Comparison of ENCODE assay signal across 28 cellular contexts in the genomic region with DNA sequence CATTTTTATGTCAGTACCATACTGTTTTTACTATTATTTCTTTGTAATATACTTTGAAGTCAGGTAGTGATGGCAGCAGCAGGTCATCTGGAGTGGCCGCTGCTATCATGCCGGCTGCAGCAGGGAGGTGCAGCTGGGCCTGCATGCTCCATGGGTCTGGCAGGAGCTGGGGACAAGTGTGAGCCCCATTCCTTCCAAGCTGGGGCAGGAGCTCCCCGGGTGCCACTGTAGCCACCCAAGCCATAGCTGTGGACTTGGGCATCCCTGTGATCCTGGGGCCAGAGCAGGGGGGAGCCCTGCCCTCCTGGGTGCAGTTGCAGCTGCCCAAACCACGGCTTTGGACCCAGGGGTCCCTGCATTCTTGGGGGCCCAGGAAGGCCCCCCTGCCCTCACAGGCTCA. TPM values are rescaled to one million over a fixed set of nuclear protein-coding genes. Genes with fewer than 3 reads are reported as not detected.
"Had no signal": no experiment of that assay in that cellular context is flagged by ENCODE, and none has a peak within 500 bp of the region (broad histone marks: within the 10 kb centered on the region; RNA-seq: fewer than 3 reads in every experiment).

No MANE protein-coding gene starts in this region.

- H3K27me3 Mint-ChIP-seq: type B pancreatic cell had no signal

- H3K4me1 Mint-ChIP-seq: neural crest cell; stimulated activated effector memory CD8-positive, alpha-beta T cell treated with anti-CD3 and anti-CD28 coated beads, Interleukin-12 subunit alpha, Interleukin-12 subunit beta, amount 100 ng/mL, for 72 hours had no signal

- H3K9me3 Mint-ChIP-seq: effector memory CD8-positive, alpha-beta T cell had no signal

- H3K27me3 ChIP-seq: esophagus squamous epithelium, heart right ventricle, right atrium auricular region, stomach, thyroid gland had no signal

- H3K9me3 ChIP-seq: esophagus squamous epithelium, mucosa of descending colon, prostate gland, right atrium auricular region, stomach, thyroid gland had no signal

- H3K36me3 Mint-ChIP-seq: naive B cell; stimulated activated effector memory CD8-positive, alpha-beta T cell treated with anti-CD3 and anti-CD28 coated beads, Interleukin-12 subunit alpha, Interleukin-12 subunit beta, amount 100 ng/mL, for 72 hours had no signal

- FAIRE-seq: endometrium, keratinocyte had no signal

- H3K4me3 Mint-ChIP-seq: effector memory CD8-positive, alpha-beta T cell; mesothelial cell of epicardium; naive B cell; natural killer cell treated with Interleukin-12 subunit alpha and Interleukin-12 subunit beta and Interleukin-15 and Interleukin-18, amount 100 ng/mL, for 72 hours; neural crest cell; stimulated activated effector memory CD8-positive, alpha-beta T cell treated with anti-CD3 and anti-CD28 coated beads, Interleukin-12 subunit alpha, Interleukin-12 subunit beta, amount 100 ng/mL, for 72 hours; type B pancreatic cell had no signal

- H3K27ac Mint-ChIP-seq: effector memory CD8-positive, alpha-beta T cell; mesothelial cell of epicardium; naive B cell; natural killer cell treated with Interleukin-12 subunit alpha and Interleukin-12 subunit beta and Interleukin-15 and Interleukin-18, amount 100 ng/mL, for 72 hours; stimulated activated effector memory CD8-positive, alpha-beta T cell treated with anti-CD3 and anti-CD28 coated beads, Interleukin-12 subunit alpha, Interleukin-12 subunit beta, amount 100 ng/mL, for 72 hours; type B pancreatic cell had no signal

- H3K27ac ChIP-seq: esophagus squamous epithelium, heart right ventricle, prostate gland, right atrium auricular region, stomach, thyroid gland had no signal

- DNase-seq: cortex of kidney; effector memory CD8-positive, alpha-beta T cell; erythroblast; esophagus squamous epithelium; foreskin melanocyte; glutamatergic neuron; heart right ventricle; hippocampal formation; mesenchymal stem cell; mucosa of descending colon; naive B cell; stimulated activated CD4-positive, alpha-beta T cell treated with anti-CD3 and anti-CD28 coated beads, Interleukin-2, amount 100 ng/mL, for 24 hours; stimulated activated CD4-positive, alpha-beta T cell treated with anti-CD3 and anti-CD28 coated beads, Interleukin-4, amount 100 ng/mL, for 24 hours; stimulated activated naive CD4-positive, alpha-beta T cell treated with Interleukin-2 at 50 U/mL for 16 hours; stomach; thyroid gland had no signal

- ATAC-seq: effector memory CD8-positive, alpha-beta T cell; heart right ventricle; left lobe of liver; mucosa of descending colon; natural killer cell treated with Interleukin-12 subunit alpha and Interleukin-12 subunit beta and Interleukin-15 and Interleukin-18, amount 100 ng/mL, for 72 hours; sciatic nerve; stimulated activated effector memory CD8-positive, alpha-beta T cell treated with anti-CD3 and anti-CD28 coated beads, Interleukin-12 subunit alpha, Interleukin-12 subunit beta, amount 100 ng/mL, for 72 hours had no signal

- H3K36me3 ChIP-seq: esophagus squamous epithelium, heart right ventricle, prostate gland, right atrium auricular region, stomach, thyroid gland had no signal

- H3K4me3 ChIP-seq: esophagus squamous epithelium, heart right ventricle, mucosa of descending colon, prostate gland, right atrium auricular region, smooth muscle cell, stomach, thyroid gland had no signal

- H3K4me1 ChIP-seq: esophagus squamous epithelium, heart right ventricle, prostate gland, right atrium auricular region, stomach, thyroid gland had no signal

RNA-seq across cellular contexts. Expression of gene CSRNP3, which starts 59.2 kb away (rescaled TPM):
- total RNA-seq: natural killer cell treated with Interleukin-12 subunit alpha and Interleukin-12 subunit beta and Interleukin-15 and Interleukin-18, amount 100 ng/mL, for 72 hours had no signal
